In genomic region chr9:5450360-5451051, GRCh38 we compare ENCODE assay signal across 8 cellular contexts. TPM values are rescaled to one million over a fixed set of nuclear protein-coding genes. Genes with fewer than 3 reads are reported as not detected.
DNase-seq lines count a peak whose midpoint lies in the region; ATAC-seq and TF ChIP-seq lines count a peak whose summit lies in the region.

TSS of gene CD274 (plus strand) at chr9:5450542. CDS start at chr9:5456114, 5,572 bp downstream.

- H3K36me3 ChIP-seq in RWPE2 (ENCODE audit: low read depth), result no peaks in the 10 kb centered on the region
- H3K36me3 ChIP-seq in neural progenitor cell, result no peaks in the 10 kb centered on the region
- H3K36me3 ChIP-seq in stomach smooth muscle (ENCODE audit: control insufficient read depth in 2 of 2, insufficient read depth in 2 of 2, low read length in 2 of 2), result no peaks in the 10 kb centered on the region

- H4K20me1 ChIP-seq in neural progenitor cell (ENCODE audit: low read depth), result no peaks in the 10 kb centered on the region

- peak within 1 kb of the TSS; percentile 68 for H2AFZ ChIP-seq in neural progenitor cell (replicated peaks)

- peaks cover 1% of the 10 kb centered on the region for H3K27me3 Mint-ChIP-seq in IgD-negative memory B cell
- no peaks in the 10 kb centered on the region for H3K27me3 Mint-ChIP-seq in neural progenitor cell (ENCODE audit: insufficient read depth, low read depth)

- H3K27ac Mint-ChIP-seq in IgD-negative memory B cell (peak within 1 kb of the TSS; percentile 87 to 96 (median 89)), neural progenitor cell (no peak within 1 kb of the TSS)

- H3K4me3 ChIP-seq in RWPE2 (ENCODE audit: severe bottlenecking) (peak within 1 kb of the TSS; percentile 45), neural progenitor cell (peak within 1 kb of the TSS; percentile 47), stomach smooth muscle (ENCODE audit: low read length in 2 of 2) (peak within 1 kb of the TSS; percentile 75 to 78)

- H3K36me3 Mint-ChIP-seq in IgD-negative memory B cell (no peaks in the 10 kb centered on the region), neural progenitor cell (no peaks in the 10 kb centered on the region)

- H3K27ac ChIP-seq in RWPE2 (ENCODE audit: poor library complexity, severe bottlenecking), result peak within 1 kb of the TSS; percentile 87
- H3K27ac ChIP-seq in foreskin keratinocyte, result peak within 1 kb of the TSS; percentile 79
- H3K27ac ChIP-seq in neural progenitor cell, result no peak within 1 kb of the TSS
- H3K27ac ChIP-seq in stomach smooth muscle (ENCODE audit: low read length), result peak within 1 kb of the TSS; percentile 7

- no peaks in the 10 kb centered on the region for H3K9me3 ChIP-seq in RWPE2 (ENCODE audit: severe bottlenecking)
- H3K9me3 ChIP-seq in neural progenitor cell (ENCODE audit: low read depth), result no peaks in the 10 kb centered on the region
- no peaks in the 10 kb centered on the region for H3K9me3 ChIP-seq in stomach smooth muscle (ENCODE audit: control insufficient read depth in 2 of 2, low read length in 2 of 2)

- H3K4me3 Mint-ChIP-seq in IgD-negative memory B cell (peak within 1 kb of the TSS; percentile 79 to 96 (median 92)), neural progenitor cell (peak within 1 kb of the TSS; percentile 80)

- H3K4me2 ChIP-seq in neural progenitor cell, result peak within 1 kb of the TSS; percentile 78

- H3K9me3 Mint-ChIP-seq in IgD-negative memory B cell, result no peaks in the 10 kb centered on the region
- no peaks in the 10 kb centered on the region for H3K9me3 Mint-ChIP-seq in neural progenitor cell

- H3K27me3 ChIP-seq in RWPE2 (ENCODE audit: insufficient read depth, poor library complexity, severe bottlenecking) (no peaks in the 10 kb centered on the region), foreskin keratinocyte (no peaks in the 10 kb centered on the region), neural progenitor cell (peaks cover 11% of the 10 kb centered on the region), stomach smooth muscle (ENCODE audit: control insufficient read depth in 1 of 2, insufficient read depth in 2 of 2, low read length in 2 of 2) (no peaks in the 10 kb centered on the region)

- peaks cover 29 to 39% (median 39%) of the 10 kb centered on the region in 3 donors for H3K4me1 Mint-ChIP-seq in IgD-negative memory B cell
- no peaks in the 10 kb centered on the region for H3K4me1 Mint-ChIP-seq in neural progenitor cell

- H3F3A ChIP-seq in neural progenitor cell (ENCODE audit: low read depth), result no peaks in the 10 kb centered on the region

- H3K9ac ChIP-seq in neural progenitor cell (no peak within 1 kb of the TSS), stomach smooth muscle (ENCODE audit: low read length in 2 of 2) (peak within 1 kb of the TSS; percentile 56 to 58)

- H3K4me1 ChIP-seq in RWPE2 (ENCODE audit: insufficient read depth, poor library complexity, severe bottlenecking), result peaks cover 79% of the 10 kb centered on the region
- peaks cover 57% of the 10 kb centered on the region for H3K4me1 ChIP-seq in foreskin keratinocyte
- H3K4me1 ChIP-seq in neural progenitor cell, result peaks cover 3% of the 10 kb centered on the region
- H3K4me1 ChIP-seq in stomach smooth muscle (ENCODE audit: control insufficient read depth, insufficient read depth, low read length), result peaks cover 4% of the 10 kb centered on the region

- TF ChIP-seq CTCF in RWPE2 (IDR thresholded peaks at IDR 0.05; ENCODE audit: poor library complexity, severe bottlenecking) (peak; percentile 83), foreskin keratinocyte (conservative IDR thresholded peaks at IDR 0.05) (peak; percentile 89), neural progenitor cell (IDR thresholded peaks at IDR 0.05) (peak; percentile 62)

- H3K79me2 ChIP-seq in neural progenitor cell (ENCODE audit: low read depth), result no peaks in the 10 kb centered on the region

- DNase-seq in DMS114 treated with DMSO at 0.1 percent for 48 hours (lab: John Stamatoyannopoulos, UW; ENCODE audit: unreplicated experiment) (peak; percentile 50), RWPE2 (ENCODE audit: low spot score) (peak; percentile 94), activated gamma-delta T cell (lab: John Stamatoyannopoulos, UW) (peak; percentile 61), foreskin keratinocyte (peak; percentile 86 to 93), neural progenitor cell (ENCODE audit: low spot score) (peak; percentile 89)

- ATAC-seq in GM21526 (IDR thresholded peaks at IDR 0.05; ENCODE audit: low FRiP score, unreplicated experiment), result peak; percentile 72
- ATAC-seq in RWPE2 (ENCODE audit: low read depth), result peak; percentile 83
- ATAC-seq in foreskin keratinocyte, result peak; percentile 86

RNA-seq across cellular contexts. Expression of gene CD274, which starts in this region (rescaled TPM):
- 0.35 TPM for polyA plus RNA-seq in IgD-negative memory B cell
- total RNA-seq in foreskin keratinocyte, result 26.1 and 27.6 TPM in 2 replicates
- 11.5 and 12.1 TPM in 2 replicates for polyA plus RNA-seq in foreskin keratinocyte
- not detected in 2 replicates for total RNA-seq in neural progenitor cell (ENCODE audit: low replicate concordance)

Comparison
In these comparisons a context has a peak if more than half of its experiments do, and no peak if none do; other contexts are left out.
1. RNA of gene CD274 (total RNA-seq): 26.1 to 27.6 TPM in foreskin keratinocyte; not detected in neural progenitor cell; every median in the first group is over 10 times any median in the second.
2. Peak in DNase-seq, H3K4me3 ChIP-seq and H3K4me2 ChIP-seq in neural progenitor cell; RNA of the gene not detected or under 1 TPM.
3. Peak in every context shown above with its lines, with median percentiles within 50 percentile points of each other: DNase-seq, ATAC-seq, H3K4me3 ChIP-seq and CTCF ChIP-seq.